Comparison of ENCODE assay signal across 1 cellular context in genomic region chr6:21971540-21971939, GRCh38.
TF ChIP-seq lines count a peak whose summit lies in the region.

No MANE protein-coding gene starts in this region.

TF ChIP-seq in SK-N-SH, 30 proteins besides CTCF, POLR2A, EP300 and RAD21 (continued from another document):
- TF ChIP-seq, protein P1, sequence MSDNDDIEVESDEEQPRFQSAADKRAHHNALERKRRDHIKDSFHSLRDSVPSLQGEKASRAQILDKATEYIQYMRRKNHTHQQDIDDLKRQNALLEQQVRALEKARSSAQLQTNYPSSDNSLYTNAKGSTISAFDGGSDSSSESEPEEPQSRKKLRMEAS (IDR thresholded peaks at IDR 0.05; ENCODE audit: low read depth), result no peak
